Comparison of ENCODE assay signal across 32 cellular contexts in the genomic region with DNA sequence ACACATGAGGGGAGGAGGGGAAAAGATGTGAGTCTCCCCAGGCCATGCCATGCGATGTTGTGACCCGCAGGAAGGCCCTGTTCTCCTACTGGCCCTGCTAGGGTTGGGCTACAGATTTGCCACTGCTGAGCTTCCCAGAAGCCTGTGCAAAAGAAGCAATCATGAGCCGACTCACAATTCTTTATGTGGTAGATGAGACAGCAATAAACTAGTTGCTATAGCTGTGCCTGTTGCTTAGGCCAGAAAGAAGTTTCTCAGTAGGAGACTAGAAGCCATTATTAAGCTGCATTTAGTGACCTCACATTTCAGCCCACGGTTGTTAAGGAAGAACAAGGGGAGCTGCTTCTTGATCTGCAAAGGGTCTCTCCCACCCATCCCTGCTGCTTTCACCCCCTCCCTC.
"Had no signal": no experiment of that assay in that cellular context is flagged by ENCODE, and none has a peak within 500 bp of the region (broad histone marks: within the 10 kb centered on the region; RNA-seq: fewer than 3 reads in every experiment).

No MANE protein-coding gene starts in this region.

- H2AFZ ChIP-seq: hepatocyte, parathyroid adenoma had no signal

- H3K27ac ChIP-seq: adrenal gland, body of pancreas, colonic mucosa, gastroesophageal sphincter, hepatocyte, parathyroid adenoma, psoas muscle, sigmoid colon, tibial nerve had no signal

- H3K27me3 ChIP-seq: body of pancreas, colonic mucosa, tibial nerve had no signal

- H3K4me1 ChIP-seq: adrenal gland, body of pancreas, colonic mucosa, gastroesophageal sphincter, psoas muscle, sigmoid colon, tibial nerve had no signal

- H3K36me3 ChIP-seq: adrenal gland, colonic mucosa, gastroesophageal sphincter, sigmoid colon, tibial nerve had no signal

- H3K4me3 Mint-ChIP-seq: activated CD4-positive, alpha-beta T cell treated with anti-CD3 and anti-CD28 coated beads for 36 hours; activated naive CD4-positive, alpha-beta T cell treated with anti-CD3 and anti-CD28 coated beads, Interleukin-2, amount 50 U/mL, for 24 hours; activated T-helper 1 cell treated with anti-CD3 and anti-CD28 coated beads, Interleukin-12 subunit alpha, Interleukin-12 subunit beta, Interleukin-2, Interleukin-4 antibody, amounts not matched to agents 30 ng/mL and 10 ng/mL and 1 ng/mL, durations not matched to agents 14 hours and 24 hours and 36 hours; nephron progenitor cell; stimulated activated naive B cell treated with anti-CD40 and anti-IgM and Interleukin-4, amounts not matched to agents 10 μg/mL and 1 μg/mL and 100 μg/mL, for 72 hours; T-helper 2 cell treated with Interferon-gamma antibody and Interleukin-4, amounts not matched to agents 5 μg/mL and 100 μg/mL, for 36 hours had no signal

- H3K27ac Mint-ChIP-seq: activated CD4-positive, alpha-beta T cell treated with anti-CD3 and anti-CD28 coated beads for 36 hours; activated T-helper 1 cell treated with anti-CD3 and anti-CD28 coated beads, Interleukin-12 subunit alpha, Interleukin-12 subunit beta, Interleukin-2, Interleukin-4 antibody, amounts not matched to agents 30 ng/mL and 10 ng/mL and 1 ng/mL, durations not matched to agents 14 hours and 24 hours and 36 hours; nephron progenitor cell; stimulated activated naive B cell treated with anti-CD40 and anti-IgM and Interleukin-4, amounts not matched to agents 10 μg/mL and 1 μg/mL and 100 μg/mL, for 72 hours; T-helper 2 cell treated with Interferon-gamma antibody and Interleukin-4, amounts not matched to agents 5 μg/mL and 100 μg/mL, for 36 hours had no signal

- H3K9me3 Mint-ChIP-seq: nephron progenitor cell; T-helper 2 cell treated with Interferon-gamma antibody and Interleukin-4, amounts not matched to agents 5 μg/mL and 100 μg/mL, for 36 hours had no signal

- H3K79me2 ChIP-seq: hepatocyte had no signal

- DNase-seq: activated CD4-positive, alpha-beta T cell treated with anti-CD3 and anti-CD28 coated beads for 36 hours; activated CD4-positive, alpha-beta T cell treated with anti-CD3 and anti-CD28 coated beads, Interleukin-2, amount 50 U/mL, for 4 hours; activated CD4-positive, CD25-positive, alpha-beta regulatory T cell; activated CD8-positive, alpha-beta memory T cell treated with anti-CD3 and anti-CD28 coated beads, Interleukin-2, amount 50 U/mL, for 4 hours; activated gamma-delta T cell treated with Interleukin-2 at 50 U/mL for 16 hours; activated T-cell treated with anti-CD3 and anti-CD28 coated beads, Interleukin-2, amount 50 U/mL, for 1 hour; adrenal gland; aorta; body of pancreas; cerebellar nuclear complex; colonic mucosa; effector memory CD4-positive, alpha-beta T cell; erythroblast; islet precursor cell; left cardiac atrium; left ventricle myocardium superior; nephron progenitor cell; psoas muscle; sigmoid colon; small intestine; stimulated activated CD4-positive, alpha-beta T cell treated with anti-CD3 and anti-CD28 coated beads, Interleukin-1b, Interleukin-23, amount 100 ng/mL, for 48 hours; stimulated activated CD4-positive, alpha-beta T cell treated with anti-CD3 and anti-CD28 coated beads, Interleukin-4, amount 100 ng/mL, for 4 hours; stimulated activated CD8-positive, alpha-beta memory T cell treated with anti-CD3 and anti-CD28 coated beads, Interleukin-4, amount 100 ng/mL, for 48 hours; stimulated activated naive B cell treated with anti-CD40 and anti-IgM and Interleukin-4, amounts not matched to agents 10 μg/mL and 1 μg/mL and 100 μg/mL, for 72 hours had no signal

- H3K27me3 Mint-ChIP-seq: activated naive CD4-positive, alpha-beta T cell treated with anti-CD3 and anti-CD28 coated beads, Interleukin-2, amount 50 U/mL, for 24 hours had no signal

- H3K9me3 ChIP-seq: adrenal gland, body of pancreas, colonic mucosa, gastroesophageal sphincter, psoas muscle, sigmoid colon, tibial nerve had no signal

- FAIRE-seq: small intestine, urothelium cell line had no signal

- H3K4me3 ChIP-seq: adrenal gland, body of pancreas, colonic mucosa, gastroesophageal sphincter, hepatocyte, psoas muscle, sigmoid colon, tibial nerve had no signal

- H3K4me2 ChIP-seq: hepatocyte had no signal

- H3K9ac ChIP-seq: parathyroid adenoma had no signal
